1 cellular context compared by ENCODE assay signal in the genomic region with DNA sequence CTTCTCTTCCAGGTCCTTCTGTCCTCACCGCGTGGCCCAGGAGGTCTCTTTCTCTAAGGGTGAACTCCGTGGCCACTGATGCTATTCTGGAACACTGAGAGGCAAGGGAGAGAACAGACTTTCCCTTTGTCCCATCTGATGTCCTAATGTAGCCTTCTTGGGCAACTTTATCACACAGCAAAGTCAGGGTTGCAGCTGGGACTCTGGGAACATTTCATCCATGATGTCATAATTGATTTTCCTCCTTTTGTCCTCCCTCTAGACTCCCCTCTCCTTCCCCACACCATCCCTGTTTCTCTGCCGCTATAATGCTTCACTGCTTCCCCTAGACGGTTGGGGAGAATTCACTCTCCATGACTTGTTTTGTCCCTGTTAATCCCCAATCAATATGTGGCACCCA.
A peak's percentile ranks its signal among the peaks of the same experiment; 100 is the strongest.
TF ChIP-seq lines count a peak whose summit lies in the region.

No MANE protein-coding gene starts in this region.

TF ChIP-seq in HepG2, 621 proteins besides CTCF, POLR2A, EP300 and RAD21:
- TF ChIP-seq CREB1 (IDR thresholded peaks at IDR 0.05) (peak; percentile 31; the same call in 1 of the 2 replicates), CREB1 (CRISPR knock-in tag; IDR thresholded peaks at IDR 0.05) (no peak), ATF7 (IDR thresholded peaks at IDR 0.05) (peak; percentile 93), ATF7 (CRISPR knock-in tag; IDR thresholded peaks at IDR 0.05) (no peak)
- TF ChIP-seq, protein P1, sequence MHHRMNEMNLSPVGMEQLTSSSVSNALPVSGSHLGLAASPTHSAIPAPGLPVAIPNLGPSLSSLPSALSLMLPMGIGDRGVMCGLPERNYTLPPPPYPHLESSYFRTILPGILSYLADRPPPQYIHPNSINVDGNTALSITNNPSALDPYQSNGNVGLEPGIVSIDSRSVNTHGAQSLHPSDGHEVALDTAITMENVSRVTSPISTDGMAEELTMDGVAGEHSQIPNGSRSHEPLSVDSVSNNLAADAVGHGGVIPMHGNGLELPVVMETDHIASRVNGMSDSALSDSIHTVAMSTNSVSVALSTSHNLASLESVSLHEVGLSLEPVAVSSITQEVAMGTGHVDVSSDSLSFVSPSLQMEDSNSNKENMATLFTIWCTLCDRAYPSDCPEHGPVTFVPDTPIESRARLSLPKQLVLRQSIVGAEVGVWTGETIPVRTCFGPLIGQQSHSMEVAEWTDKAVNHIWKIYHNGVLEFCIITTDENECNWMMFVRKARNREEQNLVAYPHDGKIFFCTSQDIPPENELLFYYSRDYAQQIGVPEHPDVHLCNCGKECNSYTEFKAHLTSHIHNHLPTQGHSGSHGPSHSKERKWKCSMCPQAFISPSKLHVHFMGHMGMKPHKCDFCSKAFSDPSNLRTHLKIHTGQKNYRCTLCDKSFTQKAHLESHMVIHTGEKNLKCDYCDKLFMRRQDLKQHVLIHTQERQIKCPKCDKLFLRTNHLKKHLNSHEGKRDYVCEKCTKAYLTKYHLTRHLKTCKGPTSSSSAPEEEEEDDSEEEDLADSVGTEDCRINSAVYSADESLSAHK (CRISPR knock-in tag; IDR thresholded peaks at IDR 0.05; ENCODE audit: borderline replicate concordance): no peak
